Comparison of ENCODE assay signal across 8 cellular contexts in the genomic region with DNA sequence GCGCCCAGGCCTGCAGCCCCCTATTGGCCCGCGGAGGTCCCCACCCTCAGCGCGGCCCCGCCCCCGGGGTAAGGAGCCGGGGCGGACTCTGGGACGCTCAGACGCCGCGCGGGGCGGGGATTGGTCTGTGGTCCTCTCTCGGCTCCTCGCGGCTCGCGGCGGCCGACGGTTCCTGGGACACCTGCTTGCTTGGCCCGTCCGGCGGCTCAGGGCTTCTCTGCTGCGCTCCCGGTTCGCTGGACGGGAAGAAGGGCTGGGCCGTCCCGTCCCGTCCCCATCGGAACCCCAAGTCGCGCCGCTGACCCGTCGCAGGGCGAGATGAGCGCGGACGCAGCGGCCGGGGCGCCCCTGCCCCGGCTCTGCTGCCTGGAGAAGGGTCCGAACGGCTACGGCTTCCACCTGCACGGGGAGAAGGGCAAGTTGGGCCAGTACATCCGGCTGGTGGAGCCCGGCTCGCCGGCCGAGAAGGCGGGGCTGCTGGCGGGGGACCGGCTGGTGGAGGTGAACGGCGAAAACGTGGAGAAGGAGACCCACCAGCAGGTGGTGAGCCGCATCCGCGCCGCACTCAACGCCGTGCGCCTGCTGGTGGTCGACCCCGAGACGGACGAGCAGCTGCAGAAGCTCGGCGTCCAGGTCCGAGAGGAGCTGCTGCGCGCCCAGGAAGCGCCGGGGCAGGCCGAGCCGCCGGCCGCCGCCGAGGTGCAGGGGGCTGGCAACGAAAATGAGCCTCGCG. TPM values are rescaled to one million over a fixed set of nuclear protein-coding genes. Genes with fewer than 3 reads are reported as not detected.
DNase-seq lines count a peak whose midpoint lies in the region; ATAC-seq and TF ChIP-seq lines count a peak whose summit lies in the region.

A gene (plus strand): TSS at position 100 of the 733 bp plus-strand sequence. CDS start 219 bp downstream, at position 319.

- peaks cover 50% of the 10 kb centered on the region for H3K4me1 Mint-ChIP-seq in endodermal cell
- H3K4me1 Mint-ChIP-seq in mesothelial cell of epicardium = peaks cover 37% of the 10 kb centered on the region

- peak within 1 kb of the TSS; percentile 87 to 100 (median 90) for H3K4me3 ChIP-seq in BLaER1 treated with 17β-estradiol and CSF1 and Interleukin-3, amounts not matched to agents 10 nM and 100 nM
- peak within 1 kb of the TSS; percentile 89 for H3K4me3 ChIP-seq in endodermal cell (ENCODE audit: low read length)

- H3K27me3 Mint-ChIP-seq in endodermal cell (ENCODE audit: insufficient read depth) (no peaks in the 10 kb centered on the region), mesothelial cell of epicardium (ENCODE audit: low read depth) (no peaks in the 10 kb centered on the region)

- no peaks in the 10 kb centered on the region for H3K9me3 ChIP-seq in BLaER1 treated with 17β-estradiol and CSF1 and Interleukin-3, amounts not matched to agents 10 nM and 100 nM (replicated peaks in 1 of 11)
- H3K9me3 ChIP-seq in endodermal cell (ENCODE audit: control insufficient read depth, low read length) = peaks cover 4% of the 10 kb centered on the region

- H3K9me3 Mint-ChIP-seq in endodermal cell = no peaks in the 10 kb centered on the region
- no peaks in the 10 kb centered on the region for H3K9me3 Mint-ChIP-seq in mesothelial cell of epicardium

- DNase-seq in NCI-H82 (lab: John Stamatoyannopoulos, UW) (peak; percentile 97), endodermal cell (peak; percentile 99), mesothelial cell of epicardium (ENCODE audit: low spot score in 2 of 2, unreplicated experiment in 2 of 2) (peak; percentile 88 to 92)
- DNase-seq in activated CD8-positive, alpha-beta memory T cell treated with anti-CD3 and anti-CD28 coated beads for 4 hours (ENCODE audit: low read depth in 2 of 2) = peak; percentile 86 to 88
- DNase-seq in stimulated activated CD8-positive, alpha-beta memory T cell treated with anti-CD3 and anti-CD28 coated beads, Interleukin-15, amount 100 ng/mL, for 4 hours (ENCODE audit: low read depth in 2 of 2) = peak; percentile 85 to 92

- H3K27ac Mint-ChIP-seq in endodermal cell (peak within 1 kb of the TSS; percentile 92), mesothelial cell of epicardium (peak within 1 kb of the TSS; percentile 23)

- H3K9ac ChIP-seq in BLaER1 treated with 17β-estradiol and CSF1 and Interleukin-3, amounts not matched to agents 10 nM and 100 nM = peak within 1 kb of the TSS; percentile 88 to 98 (median 93)
- peak within 1 kb of the TSS; percentile 85 for H3K9ac ChIP-seq in endodermal cell (ENCODE audit: extremely low read depth, low read length, poor library complexity, severe bottlenecking)

- peak within 1 kb of the TSS; percentile 95 for H3K4me3 Mint-ChIP-seq in endodermal cell
- H3K4me3 Mint-ChIP-seq in mesothelial cell of epicardium = peak within 1 kb of the TSS; percentile 76

- TF ChIP-seq POLR2A in GM19193 (IDR thresholded peaks at IDR 0.05; ENCODE audit: extremely low read depth, insufficient read depth, insufficient read length) = peak; percentile 97

- H3K4me2 ChIP-seq in BLaER1 treated with 17β-estradiol and CSF1 and Interleukin-3, amounts not matched to agents 10 nM and 100 nM = peak within 1 kb of the TSS; percentile 94 to 100 (median 99)

- WGBS in endodermal cell (ENCODE audit: insufficient coverage in 1 of 2, insufficient read length in 1 of 2), 2 experiments = 0% methylated on average over 31 to 89 of the region's 89 CpGs

- H3K36me3 ChIP-seq in BLaER1 treated with 17β-estradiol and CSF1 and Interleukin-3, amounts not matched to agents 10 nM and 100 nM = peaks cover 0 to 66% (median 23%) of the 10 kb centered on the region in 11 experiments; a peak in 14 of 22 replicates
- peaks cover 22% of the 10 kb centered on the region for H3K36me3 ChIP-seq in endodermal cell (ENCODE audit: control insufficient read depth, insufficient read depth, low read length)

- H3K36me3 Mint-ChIP-seq in endodermal cell (ENCODE audit: low read depth) = peaks cover 18% of the 10 kb centered on the region
- H3K36me3 Mint-ChIP-seq in mesothelial cell of epicardium = peaks cover 8% of the 10 kb centered on the region

- peaks cover 70 to 85% (median 82%) of the 10 kb centered on the region in 10 experiments for H3K4me1 ChIP-seq in BLaER1 treated with 17β-estradiol and CSF1 and Interleukin-3, amounts not matched to agents 10 nM and 100 nM
- peaks cover 37% of the 10 kb centered on the region for H3K4me1 ChIP-seq in endodermal cell (ENCODE audit: control insufficient read depth, insufficient read depth, low read length)

- peaks cover 51 to 67% (median 52%) of the 10 kb centered on the region in 11 experiments for H4K20me1 ChIP-seq in BLaER1 treated with 17β-estradiol and CSF1 and Interleukin-3, amounts not matched to agents 10 nM and 100 nM

- peak within 1 kb of the TSS; percentile 75 to 96 (median 86) for H3K27ac ChIP-seq in BLaER1 treated with 17β-estradiol and CSF1 and Interleukin-3, amounts not matched to agents 10 nM and 100 nM
- peak within 1 kb of the TSS; percentile 6 for H3K27ac ChIP-seq in endodermal cell (ENCODE audit: low read depth, low read length)

- ATAC-seq in HG03439 (IDR thresholded peaks at IDR 0.05; ENCODE audit: unreplicated experiment) = peak; percentile 86

- TF ChIP-seq CTCF in endodermal cell (conservative IDR thresholded peaks at IDR 0.05) = peak; percentile 60
- TF ChIP-seq CTCF in mesothelial cell of epicardium (IDR thresholded peaks at IDR 0.05; ENCODE audit: unreplicated experiment) = peak; percentile 26

- peaks cover 0 to 51% (median 32%) of the 10 kb centered on the region in 11 experiments; a peak in 13 of 22 replicates for H3K27me3 ChIP-seq in BLaER1 treated with 17β-estradiol and CSF1 and Interleukin-3, amounts not matched to agents 10 nM and 100 nM
- no peaks in the 10 kb centered on the region for H3K27me3 ChIP-seq in endodermal cell (ENCODE audit: control insufficient read depth, insufficient read depth, low read length, poor library complexity, severe bottlenecking)

RNA-seq across cellular contexts. Expression of the gene that starts here (rescaled TPM):
- 100 to 1,000 TPM; 116 to 138 TPM for total RNA-seq in endodermal cell
- polyA plus RNA-seq in endodermal cell (2013, experiment 1 of 2) = 82.4 TPM
- polyA plus RNA-seq in endodermal cell (2013, experiment 2 of 2) = 82.8 TPM
- 34.4 to 36.2 TPM (median 34.8 TPM) in 3 replicates for total RNA-seq in mesothelial cell of epicardium

Comparison
In these comparisons a context has a peak if more than half of its experiments do, and no peak if none do; other contexts are left out.
1. Peak in every context shown above with its lines: DNase-seq, ATAC-seq, H3K4me3 ChIP-seq and H3K27ac ChIP-seq.